13 cellular contexts compared by ENCODE assay signal in the genomic region with DNA sequence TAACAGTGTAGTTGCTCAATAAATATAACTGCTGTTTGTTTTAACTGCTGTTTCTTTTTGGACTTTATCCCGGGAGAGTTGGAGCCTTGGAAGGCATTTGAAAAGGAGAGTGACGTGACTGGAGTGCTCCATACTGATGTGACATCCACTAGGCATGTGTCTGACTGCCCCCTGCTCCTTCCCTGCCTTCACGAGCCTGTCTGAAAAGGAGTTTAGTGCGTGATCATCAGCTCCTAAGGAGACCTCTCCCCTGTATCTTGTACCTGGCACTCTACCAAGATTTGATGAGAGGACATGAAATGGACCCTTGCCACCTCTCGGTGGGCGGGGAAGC. TPM values are rescaled to one million over a fixed set of nuclear protein-coding genes. Genes with fewer than 3 reads are reported as not detected.
DNase-seq lines count a peak whose midpoint lies in the region; ATAC-seq and TF ChIP-seq lines count a peak whose summit lies in the region.
"Had no signal": no experiment of that assay in that cellular context is flagged by ENCODE, and none has a peak within 500 bp of the region (broad histone marks: within the 10 kb centered on the region; RNA-seq: fewer than 3 reads in every experiment).

No MANE protein-coding gene starts in this region.

- no peak for TF ChIP-seq POLR2A in prostate gland (IDR thresholded peaks at IDR 0.05)

- peaks cover 8 to 11% of the 10 kb centered on the region in 2 donors for H3K36me3 ChIP-seq in prostate gland

- H3K4me3 ChIP-seq in prostate gland = no peak overlapping the region

- peak overlapping the region; percentile 66 for H3K27ac ChIP-seq in C4-2B
- peak overlapping the region; percentile 31 to 69 for H3K27ac ChIP-seq in prostate gland

- WGBS in prostate gland = 38% methylated on average over 6 of the region's 6 CpGs

- H3K27me3 ChIP-seq in prostate gland (replicated peaks; ENCODE audit: insufficient read depth) = no peaks in the 10 kb centered on the region

- TF ChIP-seq CTCF in C4-2B (conservative IDR thresholded peaks at IDR 0.05) (no peak), prostate gland (IDR thresholded peaks at IDR 0.05) (no peak)

- peaks cover 68% of the 10 kb centered on the region for H3K4me1 ChIP-seq in prostate gland (replicated peaks)

- peak; percentile 11 for DNase-seq in SIG-M5 (lab: John Stamatoyannopoulos, UW)
- no peak for DNase-seq in Right ventricle myocardium superior
- no peak for DNase-seq in prostate gland (ENCODE audit: low spot score)
- DNase-seq in stimulated activated naive CD8-positive, alpha-beta T cell treated with anti-CD3 and anti-CD28 coated beads, Interleukin-15, Interleukin-2, amounts not matched to agents 100 U/mL and 50 U/mL, for 24 hours = no peak
- DNase-seq in NCI-H510A treated with DMSO at 0.1 percent for 48 hours (lab: John Stamatoyannopoulos, UW) = no peak
- DNase-seq in GM19240 (ENCODE audit: insufficient read length, low spot score) = no peak
- DNase-seq: activated CD4-positive, alpha-beta T cell treated with anti-CD3 and anti-CD28 coated beads, Interleukin-2, amount 50 U/mL, for 48 hours; activated naive CD4-positive, alpha-beta T cell treated with anti-CD3 and anti-CD28 coated beads for 36 hours; head of caudate nucleus; NCI-H2081 treated with DMSO at 0.1 percent for 48 hours; NK-92 treated with Interleukin-12 subunit alpha and Interleukin-12 subunit beta, amount 100 ng/mL, for 24 hours had no signal

- peak; percentile 6 for ATAC-seq in Right ventricle myocardium superior (ENCODE audit: poor library complexity)
- ATAC-seq in HG02852 (IDR thresholded peaks at IDR 0.05; ENCODE audit: unreplicated experiment) = no peak
- no peak for ATAC-seq in stimulated activated naive CD8-positive, alpha-beta T cell treated with anti-CD3 and anti-CD28 coated beads, Interleukin-15, Interleukin-2, amounts not matched to agents 100 U/mL and 50 U/mL, for 24 hours

- intact Hi-C loops in Right ventricle myocardium superior (cut with DNase I) = no loop called here
- intact Hi-C loops in prostate gland (cut with DNase I) = loop anchor here (10.0 kb wide), 1 partner anchor 62 kb away; no protein-coding TSS in a partner anchor

- H3K9me3 ChIP-seq in prostate gland = no peaks in the 10 kb centered on the region

RNA-seq across cellular contexts. Expression of gene ZBTB16, which starts 22.9 kb away (rescaled TPM):
- total RNA-seq in Right ventricle myocardium superior (64.8 TPM), prostate gland (100 to 1,000 TPM; 171 to 230 TPM)
